ENCODE assay signal across 8 cellular contexts in genomic region chr15:91022832-91023129, GRCh38. TPM values are rescaled to one million over a fixed set of nuclear protein-coding genes. Genes with fewer than 3 reads are reported as not detected.
DNase-seq lines count a peak whose midpoint lies in the region; ATAC-seq and TF ChIP-seq lines count a peak whose summit lies in the region.

No MANE protein-coding gene starts in this region.

- intact Hi-C loops in CD14-positive monocyte (cut with micrococcal nuclease) = loop anchor here in 1 of 2 donors (10.0 kb wide), 1 partner anchor 68 kb away; the partner anchor contains the start of gene RCCD1

- H3K9me3 Mint-ChIP-seq in CD14-positive monocyte (no peaks in the 10 kb centered on the region), chondrocyte (ENCODE audit: low read depth) (no peaks in the 10 kb centered on the region)
- H3K9me3 Mint-ChIP-seq in natural killer cell treated with Interleukin-12 subunit alpha and Interleukin-12 subunit beta and Interleukin-15 and Interleukin-18, amount 100 ng/mL, for 72 hours = no peaks in the 10 kb centered on the region

- H3K27ac Mint-ChIP-seq in CD14-positive monocyte = peak overlapping the region in 4 of 7 donors; percentile 87 to 94 (median 90)
- H3K27ac Mint-ChIP-seq in chondrocyte (ENCODE audit: unreplicated experiment) = peak overlapping the region; percentile 90
- H3K27ac Mint-ChIP-seq in natural killer cell treated with Interleukin-12 subunit alpha and Interleukin-12 subunit beta and Interleukin-15 and Interleukin-18, amount 100 ng/mL, for 72 hours = peak overlapping the region; percentile 78 to 96

- peaks cover 8 to 11% of the 10 kb centered on the region in 2 donors for H3K36me3 Mint-ChIP-seq in CD14-positive monocyte
- H3K36me3 Mint-ChIP-seq in chondrocyte (ENCODE audit: low read depth) = no peaks in the 10 kb centered on the region
- H3K36me3 Mint-ChIP-seq in natural killer cell treated with Interleukin-12 subunit alpha and Interleukin-12 subunit beta and Interleukin-15 and Interleukin-18, amount 100 ng/mL, for 72 hours = no peaks in the 10 kb centered on the region

- ATAC-seq in HG03575 (IDR thresholded peaks at IDR 0.05; ENCODE audit: extremely low read depth, insufficient number of reproducible peaks, low FRiP score, unreplicated experiment) (peak; percentile 8), HG03442 (IDR thresholded peaks at IDR 0.05; ENCODE audit: unreplicated experiment) (no peak)
- ATAC-seq in natural killer cell treated with Interleukin-12 subunit alpha and Interleukin-12 subunit beta and Interleukin-15 and Interleukin-18, amount 100 ng/mL, for 72 hours = no peak

- DNase-seq in CD14-positive monocyte (ENCODE audit: low spot score) (no peak), chondrocyte (ENCODE audit: low spot score) (no peak), LoVo (ENCODE audit: low spot score) (no peak), activated gamma-delta T cell (lab: John Stamatoyannopoulos, UW) (no peak), nucleus accumbens (lab: John Stamatoyannopoulos, UW) (no peak)
- no peak for DNase-seq in natural killer cell treated with Interleukin-12 subunit alpha and Interleukin-12 subunit beta and Interleukin-15 and Interleukin-18, amount 100 ng/mL, for 72 hours (ENCODE audit: low spot score)

- H3K27me3 Mint-ChIP-seq in CD14-positive monocyte (ENCODE audit: low read depth in 3 of 3) (peaks cover 0 to 1% (median 0%) of the 10 kb centered on the region in 3 donors), chondrocyte (ENCODE audit: low read depth) (no peaks in the 10 kb centered on the region)
- H3K27me3 Mint-ChIP-seq in natural killer cell treated with Interleukin-12 subunit alpha and Interleukin-12 subunit beta and Interleukin-15 and Interleukin-18, amount 100 ng/mL, for 72 hours = no peaks in the 10 kb centered on the region

- H3K4me1 Mint-ChIP-seq in CD14-positive monocyte (peaks cover 37% of the 10 kb centered on the region), chondrocyte (ENCODE audit: low read depth) (peaks cover 28% of the 10 kb centered on the region)
- H3K4me1 Mint-ChIP-seq in natural killer cell treated with Interleukin-12 subunit alpha and Interleukin-12 subunit beta and Interleukin-15 and Interleukin-18, amount 100 ng/mL, for 72 hours (ENCODE audit: low read depth in 2 of 2) = peaks cover 31 to 40% of the 10 kb centered on the region in 2 donors

- TF ChIP-seq CTCF in CD14-positive monocyte (IDR thresholded peaks at IDR 0.05) = no peak
- no peak for TF ChIP-seq CTCF in chondrocyte (IDR thresholded peaks at IDR 0.05)

- peak overlapping the region; percentile 98 for H3K4me3 Mint-ChIP-seq in CD14-positive monocyte
- peak overlapping the region; percentile 95 for H3K4me3 Mint-ChIP-seq in chondrocyte (ENCODE audit: unreplicated experiment)
- peak overlapping the region; percentile 88 for H3K4me3 Mint-ChIP-seq in natural killer cell treated with Interleukin-12 subunit alpha and Interleukin-12 subunit beta and Interleukin-15 and Interleukin-18, amount 100 ng/mL, for 72 hours

RNA-seq across cellular contexts. Expression of gene VPS33B, which starts 0.4 kb away (rescaled TPM):
- 1 to 10 TPM; 4.0 to 4.8 TPM for polyA plus RNA-seq in CD14-positive monocyte
- total RNA-seq in chondrocyte = 10.7 to 13.6 TPM (median 11.4 TPM) in 3 replicates
- 10 to 100 TPM; 23.6 to 26.5 TPM for total RNA-seq in natural killer cell treated with Interleukin-12 subunit alpha and Interleukin-12 subunit beta and Interleukin-15 and Interleukin-18, amount 100 ng/mL, for 72 hours

RNA-seq across cellular contexts. Expression of gene PRC1, which starts 28.4 kb away (rescaled TPM):
- 1 to 10 TPM; 1.6 to 2.0 TPM for polyA plus RNA-seq in CD14-positive monocyte
- total RNA-seq in chondrocyte = 29.6 to 41.7 TPM (median 32.5 TPM) in 3 replicates
- 100 to 1,000 TPM in 1 of 2 donors, 10 to 100 TPM in 1; 84.3 to 160 TPM for total RNA-seq in natural killer cell treated with Interleukin-12 subunit alpha and Interleukin-12 subunit beta and Interleukin-15 and Interleukin-18, amount 100 ng/mL, for 72 hours
